Comparison of ENCODE assay signal across 7 cellular contexts in the genomic region with DNA sequence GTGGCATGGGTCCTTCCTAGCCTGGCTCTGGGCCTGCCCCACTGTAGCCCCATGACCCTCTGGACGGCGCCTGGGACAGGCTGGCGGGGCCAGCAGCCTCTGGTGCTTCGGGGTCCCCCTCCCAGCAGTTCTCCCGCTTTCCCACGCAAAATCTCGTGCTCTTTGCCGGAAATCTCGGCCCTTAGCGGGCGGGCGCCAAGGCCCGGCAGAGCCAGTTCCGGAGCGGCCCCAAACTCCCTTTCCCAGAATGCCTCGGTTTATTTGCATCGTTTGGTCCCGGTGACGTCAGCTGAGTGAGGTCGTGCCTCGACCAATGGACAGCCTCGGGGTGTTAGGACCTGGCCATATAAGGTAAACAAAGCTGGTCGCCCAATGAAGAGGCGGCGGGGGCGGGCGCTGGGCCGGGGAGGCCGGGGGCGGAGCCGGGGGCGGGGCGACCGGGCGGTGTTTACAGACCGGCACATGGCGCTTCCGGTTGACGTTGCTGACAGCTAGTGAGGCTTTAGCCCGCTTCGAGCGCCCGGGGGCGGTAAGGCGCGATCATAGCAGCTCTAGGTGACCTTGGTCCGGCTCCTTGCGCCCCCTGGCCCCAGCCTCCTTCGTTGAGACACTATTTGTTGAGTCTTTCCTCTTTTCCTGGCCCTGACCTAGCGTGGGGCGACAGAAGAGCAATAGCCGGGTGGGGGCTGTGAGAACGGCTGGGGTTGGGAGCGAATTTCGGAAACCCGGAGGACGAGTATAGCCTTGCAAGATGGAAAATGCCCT. TPM values are rescaled to one million over a fixed set of nuclear protein-coding genes. Genes with fewer than 3 reads are reported as not detected.
A peak's percentile ranks its signal among the peaks of the same experiment; 100 is the strongest.
DNase-seq lines count a peak whose midpoint lies in the region; ATAC-seq and TF ChIP-seq lines count a peak whose summit lies in the region.

No MANE protein-coding gene starts in this region.

- 2% methylated on average over 52 of the region's 57 CpGs for WGBS in hepatocyte (ENCODE audit: low lambda C conversion rate, missing lambda C conversion rate)

- DNase-seq in NCI-H187 treated with DMSO at 0.1 percent for 48 hours (lab: John Stamatoyannopoulos, UW) = peak; percentile 73
- DNase-seq in T-helper 22 cell (ENCODE audit: low read depth) = peak; percentile 99
- peak; percentile 100 for DNase-seq in astrocyte of the cerebellum (ENCODE audit: low read depth)
- peak; percentile 100 for DNase-seq in hepatocyte (ENCODE audit: low spot score)
- DNase-seq in renal cortical epithelial cell (ENCODE audit: low read depth) = peak; percentile 99

- in situ Hi-C loops in astrocyte of the cerebellum (cut with HindIII; ENCODE audit: low sequenced_read_pairs) = no loop called here

- no peaks in the 10 kb centered on the region for H3K27me3 ChIP-seq in hepatocyte

- TF ChIP-seq CTCF in astrocyte of the cerebellum (IDR thresholded peaks at IDR 0.05; ENCODE audit: low read depth, low read length, missing control alignments) (peak; percentile 31), hepatocyte (IDR thresholded peaks at IDR 0.05; ENCODE audit: poor library complexity) (peak; percentile 39)

- H3K4me3 ChIP-seq in astrocyte of the cerebellum (ENCODE audit: low read depth, low read length) = peak overlapping the region; percentile 62
- H3K4me3 ChIP-seq in hepatocyte = peak overlapping the region; percentile 24

- peaks cover 53% of the 10 kb centered on the region for H3K79me2 ChIP-seq in hepatocyte

- H3K9me3 ChIP-seq in hepatocyte (ENCODE audit: low read depth) = no peaks in the 10 kb centered on the region

- H3K4me1 ChIP-seq in hepatocyte (ENCODE audit: insufficient read depth) = peaks cover 52% of the 10 kb centered on the region

- peak; percentile 79 for ATAC-seq in GM18502 (IDR thresholded peaks at IDR 0.05; ENCODE audit: poor library complexity, unreplicated experiment)
- ATAC-seq in HG02970 (IDR thresholded peaks at IDR 0.05; ENCODE audit: low FRiP score, unreplicated experiment) = peak; percentile 62

- peak overlapping the region; percentile 98 for H3K4me2 ChIP-seq in hepatocyte

- peaks cover 24% of the 10 kb centered on the region for H4K20me1 ChIP-seq in hepatocyte (ENCODE audit: insufficient read depth, poor library complexity, severe bottlenecking)

- H3K27ac ChIP-seq in hepatocyte = peak overlapping the region; percentile 97

- peak overlapping the region; percentile 61 for H2AFZ ChIP-seq in hepatocyte

- no peaks in the 10 kb centered on the region for H3K36me3 ChIP-seq in hepatocyte (replicated peaks; ENCODE audit: insufficient read depth, low read depth)

- no peaks in the 10 kb centered on the region for H3K9me2 ChIP-seq in hepatocyte (replicated peaks; ENCODE audit: insufficient read depth)

RNA-seq across cellular contexts. Expression of a gene that starts 1.5 kb away (rescaled TPM):
- total RNA-seq in hepatocyte (6.1 and 9.9 TPM in 2 replicates), renal cortical epithelial cell (1.2 and 7.4 TPM in 2 replicates)
- polyA plus RNA-seq in hepatocyte = 25.7 and 36.8 TPM in 2 replicates

RNA-seq across cellular contexts. Expression of a gene that starts 8.4 kb away (rescaled TPM):
- total RNA-seq in hepatocyte (24.1 and 29.2 TPM in 2 replicates), renal cortical epithelial cell (17.9 and 77.4 TPM in 2 replicates)
- 30.8 and 32.0 TPM in 2 replicates for polyA plus RNA-seq in hepatocyte

Comparison
In these comparisons a context has a peak if more than half of its experiments do, and no peak if none do; other contexts are left out.
1. Peak in every context shown above with its lines: DNase-seq, ATAC-seq, H3K4me3 ChIP-seq and H3K27ac ChIP-seq.